ENCODE assay signal across 8 cellular contexts in genomic region chr4:61202638-61203495, GRCh38. TPM values are rescaled to one million over a fixed set of nuclear protein-coding genes. Genes with fewer than 3 reads are reported as not detected.
DNase-seq lines count a peak whose midpoint lies in the region; ATAC-seq, FAIRE-seq and TF ChIP-seq lines count a peak whose summit lies in the region.

No MANE protein-coding gene starts in this region.

- H3K4me1 ChIP-seq in right lobe of liver: peaks cover 0 to 5% (median 0%) of the 10 kb centered on the region in 4 donors
- H3K4me1 ChIP-seq in uterus: no peaks in the 10 kb centered on the region

- POLR2A ChIA-PET in naive thymus-derived CD8-positive, alpha-beta T cell (lab: Charles Lee): interaction anchor here (0.6 kb wide), 1 partner anchor 339 kb away, joined by 4 read pairs; no protein-coding TSS in a partner anchor

- TF ChIP-seq CTCF in bronchial epithelial cell (IDR thresholded peaks at IDR 0.05; ENCODE audit: insufficient read depth, low read length, severe bottlenecking) (no peak), right lobe of liver (IDR thresholded peaks at IDR 0.05) (no peak), uterus (IDR thresholded peaks at IDR 0.05) (no peak)

- no peak overlapping the region for H3K27ac Mint-ChIP-seq in naive thymus-derived CD8-positive, alpha-beta T cell

- peaks cover 25 to 71% (median 40%) of the 10 kb centered on the region in 5 donors for H3K27me3 Mint-ChIP-seq in naive thymus-derived CD8-positive, alpha-beta T cell

- peaks cover 0 to 29% (median 10%) of the 10 kb centered on the region in 9 donors for H3K9me3 Mint-ChIP-seq in naive thymus-derived CD8-positive, alpha-beta T cell

- no peak overlapping the region for H3K4me3 Mint-ChIP-seq in naive thymus-derived CD8-positive, alpha-beta T cell

- DNase-seq in NCI-H2227 treated with DMSO at 0.1 percent for 48 hours (lab: John Stamatoyannopoulos, UW) (peak; percentile 15), NCI-H2227 (lab: John Stamatoyannopoulos, UW; ENCODE audit: unreplicated experiment) (no peak), bronchial epithelial cell (ENCODE audit: low read depth) (peak; percentile 64), right lobe of liver (no peak), uterus (no peak), mucosa of gallbladder (ENCODE audit: low spot score) (no peak)
- no peak for DNase-seq in naive thymus-derived CD8-positive, alpha-beta T cell

- H3K4me1 Mint-ChIP-seq in naive thymus-derived CD8-positive, alpha-beta T cell: peaks cover 0 to 9% (median 0%) of the 10 kb centered on the region in 4 donors

- TF ChIP-seq POLR2A in right lobe of liver (IDR thresholded peaks at IDR 0.05) (no peak), uterus (IDR thresholded peaks at IDR 0.05) (no peak)

- peak; percentile 92 for FAIRE-seq in bronchial epithelial cell (lab: Jason Lieb, UNC)

- intact Hi-C loops in right lobe of liver (cut with DNase I) (no loop called here), uterus (cut with DNase I; ENCODE audit: low total_unique reads) (no loop called here)

- H3K27me3 ChIP-seq in bronchial epithelial cell (ENCODE audit: control insufficient read depth, insufficient read depth, low read length) (peaks cover 18% of the 10 kb centered on the region), right lobe of liver (peaks cover 0 to 7% of the 10 kb centered on the region in 2 donors), uterus (peaks cover 0 to 15% of the 10 kb centered on the region in 2 donors)

- ATAC-seq in right lobe of liver (peak in 1 of 4 donors; percentile 38), HG03457 (IDR thresholded peaks at IDR 0.05; ENCODE audit: unreplicated experiment) (no peak)
- no peak for ATAC-seq in naive thymus-derived CD8-positive, alpha-beta T cell

- H3K9me3 ChIP-seq in right lobe of liver: no peaks in the 10 kb centered on the region
- H3K9me3 ChIP-seq in uterus: no peaks in the 10 kb centered on the region

- H3K36me3 ChIP-seq in bronchial epithelial cell (ENCODE audit: control insufficient read depth, insufficient read depth, low read length) (no peaks in the 10 kb centered on the region), right lobe of liver (no peaks in the 10 kb centered on the region), uterus (no peaks in the 10 kb centered on the region)

- H3K27ac ChIP-seq in right lobe of liver (no peak overlapping the region), uterus (peak overlapping the region in 1 of 2 donors; percentile 47)

- WGBS in right lobe of liver (ENCODE audit: insufficient coverage, low coverage, low lambda C conversion rate, missing lambda C conversion rate): 1% methylated on average over 10 of the region's 41 CpGs

- H3K36me3 Mint-ChIP-seq in naive thymus-derived CD8-positive, alpha-beta T cell: peaks cover 2 to 10% (median 7%) of the 10 kb centered on the region in 3 donors

- H3K4me3 ChIP-seq in bronchial epithelial cell (ENCODE audit: low read depth, low read length) (peak overlapping the region; percentile 18), right lobe of liver (peak overlapping the region in 2 of 3 donors; percentile 6 to 42), uterus (peak overlapping the region; percentile 21 to 48)

RNA-seq across cellular contexts. Expression of gene ADGRL3, which starts 2.7 kb away (rescaled TPM):
- under 0.01 and 0.13 TPM in 2 replicates for total RNA-seq in bronchial epithelial cell
- 1 to 10 TPM in 2 of 6 experiments, under 1 TPM in 4; 0.06 to 1.1 (median 0.35) TPM for total RNA-seq in right lobe of liver
- total RNA-seq in uterus: 100 to 1,000 TPM in 1 of 4 donors, 10 to 100 TPM in 3; 31.5 to 411 (median 74.3) TPM
- total RNA-seq in mucosa of gallbladder: 3.5 TPM
- total RNA-seq in naive thymus-derived CD8-positive, alpha-beta T cell: not detected
- polyA plus RNA-seq in naive thymus-derived CD8-positive, alpha-beta T cell: not detected

Comparison
In these comparisons a context has a peak if more than half of its experiments do, and no peak if none do; other contexts are left out.
1. DNase-seq: peak in NCI-H2227 treated with DMSO at 0.1 percent for 48 hours (single experiment) and bronchial epithelial cell (single experiment); none in NCI-H2227 (single experiment), right lobe of liver (0 of 3), uterus (0 of 2), mucosa of gallbladder (single experiment) and naive thymus-derived CD8-positive, alpha-beta T cell (0 of 10).
2. Peak in every context shown above with its lines, with median percentiles within 50 percentile points of each other: H3K4me3 ChIP-seq.